Comparison of ENCODE assay signal across 9 cellular contexts in genomic region chr7:139647812-139648616, GRCh38.
DNase-seq lines count a peak whose midpoint lies in the region; ATAC-seq and TF ChIP-seq lines count a peak whose summit lies in the region.
"Had no signal": no experiment of that assay in that cellular context is flagged by ENCODE, and none has a peak within 500 bp of the region (broad histone marks: within the 10 kb centered on the region; RNA-seq: fewer than 3 reads in every experiment).

No MANE protein-coding gene starts in this region.

- in situ Hi-C loops in gastrocnemius medialis (cut with MboI; ENCODE audit: low sequenced_read_pairs in 4 of 4), result loop anchor here (5.0 to 10.0 kb wide), 5 partner anchors 117 to 357 kb away; partner anchors contain the start of genes TBXAS1 (in 3 of the 4) and HIPK2 (in 1 of the 4)

- ATAC-seq in gastrocnemius medialis (no peak), GM18868 (IDR thresholded peaks at IDR 0.05; ENCODE audit: unreplicated experiment) (no peak)

- no peaks in the 10 kb centered on the region for H3K9me3 ChIP-seq in Peyer's patch
- H3K9me3 ChIP-seq in gastrocnemius medialis, result no peaks in the 10 kb centered on the region
- no peaks in the 10 kb centered on the region for H3K9me3 ChIP-seq in WERI-Rb-1 (ENCODE audit: severe bottlenecking)

- H3K36me3 ChIP-seq in Peyer's patch (no peaks in the 10 kb centered on the region), gastrocnemius medialis (no peaks in the 10 kb centered on the region), WERI-Rb-1 (peaks cover 41% of the 10 kb centered on the region)

- DNase-seq in NCI-H146 (lab: John Stamatoyannopoulos, UW) (peak; percentile 38), NCI-H146 treated with DMSO at 0.1 percent for 48 hours (lab: John Stamatoyannopoulos, UW; ENCODE audit: unreplicated experiment) (no peak), Peyer's patch (peak in 1 of 3 donors; percentile 40), fibroblast of mammary gland (ENCODE audit: low read depth) (peak; percentile 35), gastrocnemius medialis (no peak), WERI-Rb-1 (no peak)
- DNase-seq in stimulated activated CD4-positive, alpha-beta T cell treated with anti-CD3 and anti-CD28 coated beads, Interleukin-2, amount 100 ng/mL, for 48 hours, result no peak
- DNase-seq: NCI-H1105 had no signal

- intact Hi-C loops in gastrocnemius medialis (cut with DNase I; ENCODE audit: low total_unique reads), result loop anchor here (5.0 kb wide), 2 partner anchors 84 to 149 kb away; no protein-coding TSS in a partner anchor

- H3K27me3 ChIP-seq in Peyer's patch, result no peaks in the 10 kb centered on the region
- H3K27me3 ChIP-seq in gastrocnemius medialis, result no peaks in the 10 kb centered on the region
- H3K27me3 ChIP-seq in WERI-Rb-1 (ENCODE audit: insufficient read depth, low read depth, severe bottlenecking), result no peaks in the 10 kb centered on the region

- TF ChIP-seq POLR2A in Peyer's patch (IDR thresholded peaks at IDR 0.05), result no peak
- TF ChIP-seq POLR2A in gastrocnemius medialis (IDR thresholded peaks at IDR 0.05), result no peak

- H3K27ac ChIP-seq in Peyer's patch (peak overlapping the region; percentile 62 to 80 (median 66)), gastrocnemius medialis (peak overlapping the region; percentile 42 to 78 (median 74)), WERI-Rb-1 (no peak overlapping the region)

- peaks cover 0 to 18% (median 9%) of the 10 kb centered on the region in 4 donors for H3K4me1 ChIP-seq in Peyer's patch
- peaks cover 32 to 37% of the 10 kb centered on the region in 2 donors for H3K4me1 ChIP-seq in gastrocnemius medialis

- TF ChIP-seq CTCF in Peyer's patch (IDR thresholded peaks at IDR 0.05) (no peak), fibroblast of mammary gland (conservative IDR thresholded peaks at IDR 0.05; ENCODE audit: control insufficient read depth, insufficient read depth, low read depth, low read length) (no peak), gastrocnemius medialis (IDR thresholded peaks at IDR 0.05 in 4 of 5, conservative IDR thresholded peaks at IDR 0.05 in 1 of 5) (no peak), WERI-Rb-1 (IDR thresholded peaks at IDR 0.05; ENCODE audit: low read depth, low read length) (no peak)

- H3K4me3 ChIP-seq in Peyer's patch (peak overlapping the region in 1 of 4 donors; percentile 9), fibroblast of mammary gland (ENCODE audit: control insufficient read depth, low read depth, low read length) (no peak overlapping the region), gastrocnemius medialis (peak overlapping the region in 2 of 4 donors; percentile 6 to 11), WERI-Rb-1 (ENCODE audit: low read depth, low read length) (no peak overlapping the region)

Comparison
In these comparisons a context has a peak if more than half of its experiments do, and no peak if none do; other contexts are left out.
1. DNase-seq: peak in NCI-H146 (single experiment) and fibroblast of mammary gland (single experiment); none in NCI-H146 treated with DMSO at 0.1 percent for 48 hours (single experiment), gastrocnemius medialis (0 of 2), WERI-Rb-1 (single experiment) and stimulated activated CD4-positive, alpha-beta T cell treated with anti-CD3 and anti-CD28 coated beads, Interleukin-2, amount 100 ng/mL, for 48 hours (0 of 2).